Comparison of ENCODE assay signal across 9 cellular contexts in the genomic region with DNA sequence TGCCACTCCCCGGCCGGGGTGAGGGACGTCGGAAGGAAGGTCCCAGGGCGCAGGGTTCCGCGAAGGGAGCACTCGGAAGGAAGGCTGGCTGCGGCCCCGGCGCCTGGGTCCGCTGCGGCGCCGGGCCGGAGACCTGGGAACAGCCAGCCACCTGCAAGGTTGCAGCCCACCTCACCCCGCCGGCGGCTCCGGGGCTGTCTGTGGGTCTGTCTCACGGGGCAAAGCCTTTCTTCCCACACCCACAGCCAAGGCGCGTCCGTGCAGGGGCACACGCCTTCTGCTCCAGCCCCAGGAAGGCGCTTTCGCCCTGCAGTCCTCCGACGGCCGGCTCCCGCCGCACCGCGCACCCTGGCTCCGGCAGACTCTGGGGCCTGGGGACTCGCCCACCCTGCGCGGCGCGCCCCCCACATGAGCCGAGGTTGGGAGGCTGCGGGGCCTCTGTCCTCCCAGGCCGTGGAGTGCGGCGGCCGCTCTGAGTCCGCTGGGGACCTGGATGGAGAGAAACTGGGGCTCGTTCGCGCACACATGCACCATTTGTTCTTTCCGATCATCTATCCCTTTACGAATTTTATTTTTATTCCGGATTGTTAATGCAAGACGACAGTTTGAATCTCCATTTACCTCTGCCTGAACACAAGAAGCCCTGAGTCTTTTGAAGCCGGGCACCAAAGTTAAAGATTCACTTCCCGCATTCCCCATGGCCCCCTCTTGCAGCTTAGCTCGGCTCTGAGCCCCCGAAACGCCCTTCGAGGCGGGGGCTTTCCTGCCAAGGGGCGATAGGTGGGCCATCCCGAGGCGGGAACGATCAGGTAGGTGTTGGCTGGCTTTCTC. TPM values are rescaled to one million over a fixed set of nuclear protein-coding genes. Genes with fewer than 3 reads are reported as not detected.
DNase-seq lines count a peak whose midpoint lies in the region; ATAC-seq and TF ChIP-seq lines count a peak whose summit lies in the region.
"Had no signal": no experiment of that assay in that cellular context is flagged by ENCODE, and none has a peak within 500 bp of the region (broad histone marks: within the 10 kb centered on the region; RNA-seq: fewer than 3 reads in every experiment).

No MANE protein-coding gene starts in this region.

- H2AFZ ChIP-seq in SK-N-SH (ENCODE audit: low read depth) = no peak overlapping the region

- peak overlapping the region; percentile 46 for H3K9ac ChIP-seq in HUES6 (ENCODE audit: low read length)
- no peak overlapping the region for H3K9ac ChIP-seq in SK-N-SH

- H3K27ac ChIP-seq in AG04450 (ENCODE audit: low read depth, low read length) (no peak overlapping the region), HUES6 (ENCODE audit: low read depth, low read length) (no peak overlapping the region), SK-N-SH (ENCODE audit: low read depth in 2 of 2, low read length in 1 of 2) (no peak overlapping the region)
- H3K27ac ChIP-seq: brain microvascular endothelial cell had no signal

- ATAC-seq in natural killer cell treated with Interleukin-12 subunit alpha and Interleukin-12 subunit beta and Interleukin-15 and Interleukin-18, amount 100 ng/mL, for 72 hours = peak in 1 of 2 donors; percentile 2
- ATAC-seq in SK-N-SH treated with all-trans-retinoic acid at 6 μM for 48 hours (no peak), sciatic nerve (no peak)

- no peaks in the 10 kb centered on the region for H3F3A ChIP-seq in SK-N-SH (replicated peaks; ENCODE audit: insufficient read depth)

- H3K9me2 ChIP-seq in SK-N-SH = no peaks in the 10 kb centered on the region

- no peaks in the 10 kb centered on the region for H3K79me2 ChIP-seq in SK-N-SH (ENCODE audit: insufficient read depth)

- no peak for DNase-seq in AG04450 (ENCODE audit: low read depth, low spot score)
- DNase-seq in endothelial cell (ENCODE audit: low spot score) = peak; percentile 31
- no peak for DNase-seq in natural killer cell treated with Interleukin-12 subunit alpha and Interleukin-12 subunit beta and Interleukin-15 and Interleukin-18, amount 100 ng/mL, for 72 hours (ENCODE audit: low spot score)
- no peak for DNase-seq in SK-N-SH
- DNase-seq in DMS114 treated with DMSO at 0.1 percent for 48 hours (lab: John Stamatoyannopoulos, UW; ENCODE audit: unreplicated experiment) = no peak
- DNase-seq in sciatic nerve (ENCODE audit: low spot score) = no peak
- DNase-seq: brain microvascular endothelial cell had no signal

- peak overlapping the region; percentile 41; the same call in 1 of the 2 replicates for H3K4me3 ChIP-seq in AG04450 (ENCODE audit: low read depth, low read length)
- peak overlapping the region; percentile 55 for H3K4me3 ChIP-seq in HUES6 (ENCODE audit: low read depth, low read length)
- H3K4me3 ChIP-seq in SK-N-SH (ENCODE audit: low read depth in 2 of 2, low read length in 1 of 2) = no peak overlapping the region

- H3K4me1 ChIP-seq in HUES6 (ENCODE audit: control insufficient read depth, insufficient read depth, low read length) (peaks cover 32% of the 10 kb centered on the region), SK-N-SH (ENCODE audit: control insufficient read depth in 1 of 2, insufficient read depth in 2 of 2, low read depth in 1 of 2, low read length in 1 of 2) (peaks cover 0 to 8% of the 10 kb centered on the region in 2 experiments; a peak in 1 of 4 replicates)

- no peak for TF ChIP-seq EP300 in SK-N-SH (IDR thresholded peaks at IDR 0.05; ENCODE audit: borderline replicate concordance in 1 of 2, low read depth in 1 of 2, low read length in 1 of 2)

- peak overlapping the region; percentile 89 for H3K4me3 Mint-ChIP-seq in endothelial cell (ENCODE audit: unreplicated experiment)
- peak overlapping the region; percentile 47 for H3K4me3 Mint-ChIP-seq in natural killer cell treated with Interleukin-12 subunit alpha and Interleukin-12 subunit beta and Interleukin-15 and Interleukin-18, amount 100 ng/mL, for 72 hours

- H4K20me1 ChIP-seq in SK-N-SH (ENCODE audit: insufficient read depth) = no peaks in the 10 kb centered on the region

- no peak for TF ChIP-seq RAD21 in SK-N-SH (IDR thresholded peaks at IDR 0.05; ENCODE audit: low read length)

- CTCF ChIA-PET in AG04450 (lab: Charles Lee) (interaction anchor here (0.5 to 3.4 kb wide), 5 partner anchors 177 to 1029 kb away, joined by 3 to 30 read pairs (median 4); no protein-coding TSS in a partner anchor), SK-N-SH (lab: Yijun Ruan, JAX) (interaction anchor here (0.6 to 4.6 kb wide), 16 partner anchors 9 to 1029 kb away, joined by 3 to 60 read pairs (median 4); no protein-coding TSS in a partner anchor)

- no peaks in the 10 kb centered on the region for H3K9me3 Mint-ChIP-seq in endothelial cell (ENCODE audit: unreplicated experiment)
- no peaks in the 10 kb centered on the region for H3K9me3 Mint-ChIP-seq in natural killer cell treated with Interleukin-12 subunit alpha and Interleukin-12 subunit beta and Interleukin-15 and Interleukin-18, amount 100 ng/mL, for 72 hours

- peaks cover 19% of the 10 kb centered on the region for H3K27me3 Mint-ChIP-seq in endothelial cell (ENCODE audit: unreplicated experiment)
- H3K27me3 Mint-ChIP-seq in natural killer cell treated with Interleukin-12 subunit alpha and Interleukin-12 subunit beta and Interleukin-15 and Interleukin-18, amount 100 ng/mL, for 72 hours = peaks cover 55 to 68% of the 10 kb centered on the region in 2 donors

- POLR2A ChIA-PET in AG04450 (lab: Yijun Ruan, JAX) = no interaction called here
- POLR2A ChIA-PET in SK-N-SH (lab: Yijun Ruan, JAX) = no interaction called here

- TF ChIP-seq CTCF in AG04450 (IDR thresholded peaks at IDR 0.05; ENCODE audit: low read depth, low read length) (no peak), endothelial cell (IDR thresholded peaks at IDR 0.05; ENCODE audit: unreplicated experiment) (no peak), SK-N-SH (IDR thresholded peaks at IDR 0.05) (no peak)

- H3K27ac Mint-ChIP-seq in endothelial cell (ENCODE audit: unreplicated experiment) = no peak overlapping the region
- H3K27ac Mint-ChIP-seq in natural killer cell treated with Interleukin-12 subunit alpha and Interleukin-12 subunit beta and Interleukin-15 and Interleukin-18, amount 100 ng/mL, for 72 hours = no peak overlapping the region

- H3K36me3 ChIP-seq in HUES6 (ENCODE audit: control insufficient read depth, insufficient read depth, low read length) (no peaks in the 10 kb centered on the region), SK-N-SH (replicated peaks in 1 of 2; ENCODE audit: control insufficient read depth in 1 of 2, insufficient read depth in 2 of 2, low read length in 1 of 2) (no peaks in the 10 kb centered on the region)
- H3K36me3 ChIP-seq: brain microvascular endothelial cell had no signal

- peaks cover 36% of the 10 kb centered on the region for H3K4me1 Mint-ChIP-seq in endothelial cell (ENCODE audit: unreplicated experiment)
- peaks cover 27% of the 10 kb centered on the region in 2 donors for H3K4me1 Mint-ChIP-seq in natural killer cell treated with Interleukin-12 subunit alpha and Interleukin-12 subunit beta and Interleukin-15 and Interleukin-18, amount 100 ng/mL, for 72 hours (ENCODE audit: low read depth in 2 of 2)

- H3K4me2 ChIP-seq in SK-N-SH = no peak overlapping the region

- 94% methylated on average over 41 of the region's 65 CpGs for WGBS in SK-N-SH (ENCODE audit: low lambda C conversion rate)

- no peaks in the 10 kb centered on the region for H3K36me3 Mint-ChIP-seq in endothelial cell (ENCODE audit: low read depth, unreplicated experiment)
- peaks cover 4% of the 10 kb centered on the region for H3K36me3 Mint-ChIP-seq in natural killer cell treated with Interleukin-12 subunit alpha and Interleukin-12 subunit beta and Interleukin-15 and Interleukin-18, amount 100 ng/mL, for 72 hours

- peaks cover 67% of the 10 kb centered on the region for H3K27me3 ChIP-seq in AG04450 (ENCODE audit: control insufficient read depth, insufficient read depth, low read length)
- H3K27me3 ChIP-seq in HUES6 (ENCODE audit: control insufficient read depth, insufficient read depth, low read length) = peaks cover 95% of the 10 kb centered on the region
- H3K27me3 ChIP-seq in SK-N-SH (ENCODE audit: insufficient read depth) = no peaks in the 10 kb centered on the region

- intact Hi-C loops in sciatic nerve (cut with DNase I) = loop anchor here (5.0 kb wide), 4 partner anchors 502 to 1032 kb away; no protein-coding TSS in a partner anchor

- H3K9me3 ChIP-seq in AG04450 (ENCODE audit: control insufficient read depth, insufficient read depth, low read length) (peaks cover 6% of the 10 kb centered on the region; the same call in 1 of the 2 replicates), HUES6 (ENCODE audit: control insufficient read depth, insufficient read depth, low read depth, low read length) (no peaks in the 10 kb centered on the region), SK-N-SH (no peaks in the 10 kb centered on the region)

TF ChIP-seq in SK-N-SH, 30 proteins besides CTCF, POLR2A, EP300 and RAD21 (continues in another document):
- TF ChIP-seq RCOR1 (IDR thresholded peaks at IDR 0.05; ENCODE audit: low read length) (no peak), ELF1 (IDR thresholded peaks at IDR 0.05) (no peak), RFX5 (IDR thresholded peaks at IDR 0.05; ENCODE audit: low read length) (no peak)
- TF ChIP-seq, protein P1, sequence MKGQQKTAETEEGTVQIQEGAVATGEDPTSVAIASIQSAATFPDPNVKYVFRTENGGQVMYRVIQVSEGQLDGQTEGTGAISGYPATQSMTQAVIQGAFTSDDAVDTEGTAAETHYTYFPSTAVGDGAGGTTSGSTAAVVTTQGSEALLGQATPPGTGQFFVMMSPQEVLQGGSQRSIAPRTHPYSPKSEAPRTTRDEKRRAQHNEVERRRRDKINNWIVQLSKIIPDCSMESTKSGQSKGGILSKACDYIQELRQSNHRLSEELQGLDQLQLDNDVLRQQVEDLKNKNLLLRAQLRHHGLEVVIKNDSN (IDR thresholded peaks at IDR 0.05; ENCODE audit: borderline replicate concordance, low read depth) = no peak

TF ChIP-seq in SK-N-SH treated with all-trans-retinoic acid at 6 μM for 48 hours, 23 proteins besides CTCF, POLR2A, EP300 and RAD21 (continues in another document):
- TF ChIP-seq ESRRG (CRISPR knock-in tag; IDR thresholded peaks at IDR 0.05) (no peak), TCF4 (CRISPR knock-in tag; IDR thresholded peaks at IDR 0.05; ENCODE audit: borderline replicate concordance) (no peak), PPARA (CRISPR knock-in tag; IDR thresholded peaks at IDR 0.05; ENCODE audit: borderline replicate concordance) (no peak), ZFP3 (CRISPR knock-in tag; IDR thresholded peaks at IDR 0.05) (no peak), ISL1 (CRISPR knock-in tag; IDR thresholded peaks at IDR 0.05) (no peak), TOX (CRISPR knock-in tag; IDR thresholded peaks at IDR 0.05; ENCODE audit: borderline replicate concordance) (no peak), ARNTL (CRISPR knock-in tag; IDR thresholded peaks at IDR 0.05; ENCODE audit: borderline replicate concordance, low read depth) (no peak)

RNA-seq across cellular contexts. Expression of a gene that starts 4.5 kb away (rescaled TPM):
- 3.0 and 3.7 TPM in 2 replicates for polyA plus RNA-seq in AG04450 (2011; rRNA removed)
- polyA minus RNA-seq in AG04450 (2011; rRNA and poly(A)+ RNA removed) = 2.5 and 2.8 TPM in 2 replicates
- 112 TPM for total RNA-seq in endothelial cell (ENCODE audit: unreplicated experiment)
- total RNA-seq in natural killer cell treated with Interleukin-12 subunit alpha and Interleukin-12 subunit beta and Interleukin-15 and Interleukin-18, amount 100 ng/mL, for 72 hours = under 1 TPM; 0.36 to 0.57 TPM
- 3.6 and 4.3 TPM in 2 replicates for polyA plus RNA-seq in SK-N-SH (2012; rRNA removed)
- 4.3 TPM in 2 replicates for polyA plus RNA-seq in SK-N-SH (2012; cell fraction: cytosol; rRNA removed)
- polyA plus RNA-seq in SK-N-SH (2012; cell fraction: nucleus; rRNA removed) = 5.0 and 5.6 TPM in 2 replicates
- total RNA-seq in sciatic nerve = 61.8 TPM

Comparison
In these comparisons a context has a peak if more than half of its experiments do, and no peak if none do; other contexts are left out.
1. H3K4me3 ChIP-seq: peak in AG04450 (single experiment) and HUES6 (single experiment); none in SK-N-SH (0 of 2).
2. RNA of a gene that starts 4.5 kb away (total RNA-seq): 112 TPM in endothelial cell (single experiment) and 61.8 TPM in sciatic nerve (single experiment); 0.36 to 0.57 TPM in natural killer cell treated with Interleukin-12 subunit alpha and Interleukin-12 subunit beta and Interleukin-15 and Interleukin-18, amount 100 ng/mL, for 72 hours; every median in the first group is over 10 times any median in the second.